9 cellular contexts compared by ENCODE assay signal in the genomic region with DNA sequence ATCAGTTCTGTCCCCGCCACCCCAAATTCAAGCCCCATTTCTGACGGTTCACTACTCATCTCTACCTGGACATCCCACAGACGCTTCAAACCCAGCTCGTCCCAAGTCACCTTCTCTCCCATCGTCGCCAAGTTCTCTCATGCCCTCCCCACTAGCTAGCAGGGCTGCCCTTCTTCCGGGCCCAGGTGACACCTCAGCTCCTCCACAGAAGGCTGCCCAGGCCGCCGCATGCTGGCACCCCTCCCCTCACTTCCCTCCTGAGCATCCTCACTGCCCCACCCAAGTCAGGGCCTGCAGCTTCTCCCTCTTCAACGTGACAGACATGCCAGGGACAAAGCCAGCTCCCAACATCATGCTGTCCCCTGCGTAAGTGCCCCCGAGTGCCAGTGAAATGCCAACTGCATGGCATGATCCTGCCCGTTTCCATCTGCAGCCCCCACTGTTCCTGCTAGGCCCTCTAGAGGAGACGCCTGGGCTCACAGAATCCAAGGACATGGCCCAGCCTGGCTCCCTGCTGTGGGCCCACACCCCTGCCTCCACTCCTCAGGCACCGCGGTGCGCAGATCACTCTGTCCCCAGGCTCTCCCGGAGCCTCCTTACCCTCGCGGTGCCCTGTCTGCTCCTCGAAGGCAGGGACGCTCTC. TPM values are rescaled to one million over a fixed set of nuclear protein-coding genes. Genes with fewer than 3 reads are reported as not detected.
A peak's percentile ranks its signal among the peaks of the same experiment; 100 is the strongest.
DNase-seq lines count a peak whose midpoint lies in the region; ATAC-seq, FAIRE-seq and TF ChIP-seq lines count a peak whose summit lies in the region.
"Had no signal": no experiment of that assay in that cellular context is flagged by ENCODE, and none has a peak within 500 bp of the region (broad histone marks: within the 10 kb centered on the region; RNA-seq: fewer than 3 reads in every experiment).

No MANE protein-coding gene starts in this region.

- no peaks in the 10 kb centered on the region for H3K9me3 ChIP-seq in cardiac muscle cell (ENCODE audit: low read depth)

- no peaks in the 10 kb centered on the region for H3K36me3 ChIP-seq in cardiac muscle cell

- no peak overlapping the region for H3K27ac ChIP-seq in cardiac muscle cell
- peak overlapping the region in 20 of 21 experiments; percentile 2 to 89 (median 58) for H3K27ac ChIP-seq in skin epidermis

- DNase-seq in HTR-8/SVneo (ENCODE audit: insufficient read length, low spot score): no peak
- peak; percentile 42 for DNase-seq in activated T-helper 1 cell treated with Interleukin-2 at 50 U/mL for 16 hours (ENCODE audit: low read depth)
- DNase-seq in cardiac muscle cell (ENCODE audit: low read depth in 1 of 2, low spot score in 1 of 2): no peak
- DNase-seq: hypothalamus, NCI-H1436 had no signal

- H3K27me3 ChIP-seq in cardiac muscle cell: peaks cover 1% of the 10 kb centered on the region

- peak; percentile 62 for FAIRE-seq in HTR-8/SVneo (lab: Jason Lieb, UNC)

- H3K4me1 ChIP-seq in cardiac muscle cell (ENCODE audit: low read depth): peaks cover 9% of the 10 kb centered on the region

- TF ChIP-seq CTCF in cardiac muscle cell (IDR thresholded peaks at IDR 0.05; ENCODE audit: low read depth, low read length): peak; percentile 10

- no peak overlapping the region for H3K4me3 ChIP-seq in cardiac muscle cell
- no peak overlapping the region for H3K4me3 ChIP-seq in skin epidermis

- ATAC-seq in HG03196 (IDR thresholded peaks at IDR 0.05; ENCODE audit: unreplicated experiment) (no peak), GM21825 (IDR thresholded peaks at IDR 0.05; ENCODE audit: unreplicated experiment) (no peak), GM18873 (IDR thresholded peaks at IDR 0.05; ENCODE audit: low FRiP score, unreplicated experiment) (no peak)

RNA-seq across cellular contexts. Expression of gene CYB561, which starts 5.9 kb away (rescaled TPM):
- total RNA-seq in cardiac muscle cell: 7.4 and 11.3 TPM in 2 replicates
- 7.4 and 21.5 TPM in 2 replicates for polyA plus RNA-seq in cardiac muscle cell

RNA-seq across cellular contexts. Expression of gene ACE, which starts 36.6 kb away (rescaled TPM):
- total RNA-seq in cardiac muscle cell: 2.1 and 3.2 TPM in 2 replicates
- 1.8 and 2.5 TPM in 2 replicates for polyA plus RNA-seq in cardiac muscle cell
